In genomic region chr5:146745937-146746577, GRCh38 we compare ENCODE assay signal across 21 cellular contexts.
DNase-seq lines count a peak whose midpoint lies in the region; FAIRE-seq and TF ChIP-seq lines count a peak whose summit lies in the region.
"Had no signal": no experiment of that assay in that cellular context is flagged by ENCODE, and none has a peak within 500 bp of the region (broad histone marks: within the 10 kb centered on the region; RNA-seq: fewer than 3 reads in every experiment).

No MANE protein-coding gene starts in this region.

- H3K27ac ChIP-seq in adrenal gland, result no peak overlapping the region
- H3K27ac ChIP-seq: 22Rv1, neutrophil, SJSA1, transverse colon had no signal

- DNase-seq in DMS 273 (lab: John Stamatoyannopoulos, UW; ENCODE audit: unreplicated experiment) (peak; percentile 49), DMS 273 treated with DMSO at 0.1 percent for 48 hours (lab: John Stamatoyannopoulos, UW) (no peak), HAP-1 (ENCODE audit: low spot score in 2 of 2) (peak; percentile 55 to 68), NCI-H2081 (lab: John Stamatoyannopoulos, UW) (peak; percentile 56 to 86), adrenal gland (peak in 5 of 7 donors; percentile 24 to 55 (median 34)), posterior vena cava (ENCODE audit: low spot score) (no peak), HTR-8/SVneo (ENCODE audit: insufficient read length, low spot score) (no peak), HCEC 1CT (no peak)
- DNase-seq: activated gamma-delta T cell; CD4-positive, alpha-beta T cell; foreskin fibroblast; H7; Kasumi-1; left colon; NCI-H510A treated with DMSO at 0.1 percent for 48 hours; stimulated activated CD8-positive, alpha-beta memory T cell treated with anti-CD3 and anti-CD28 coated beads, Interleukin-4, amount 100 ng/mL, for 48 hours; transverse colon had no signal

- in situ Hi-C loops in HAP-1 (cut with MboI; ENCODE audit: low sequenced_read_pairs), result no loop called here

- intact Hi-C loops in adrenal gland (cut with DNase I) (no loop called here), posterior vena cava (cut with DNase I) (no loop called here)

- TF ChIP-seq CTCF in adrenal gland (IDR thresholded peaks at IDR 0.05), result no peak

- TF ChIP-seq POLR2A in adrenal gland (IDR thresholded peaks at IDR 0.05), result no peak

- H3K27me3 ChIP-seq in HAP-1 (ENCODE audit: low read depth), result no peaks in the 10 kb centered on the region
- no peaks in the 10 kb centered on the region for H3K27me3 ChIP-seq in adrenal gland
- H3K27me3 ChIP-seq: neutrophil, SJSA1, transverse colon had no signal

- no peak overlapping the region for H3K4me3 ChIP-seq in HAP-1
- no peak overlapping the region for H3K4me3 ChIP-seq in adrenal gland
- H3K4me3 ChIP-seq: GM12878, SJSA1, transverse colon had no signal

- H3K4me1 ChIP-seq in HAP-1 (peaks cover 18% of the 10 kb centered on the region), adrenal gland (replicated peaks in 1 of 2) (peaks cover 4 to 19% of the 10 kb centered on the region in 2 donors)
- H3K4me1 ChIP-seq: SJSA1, transverse colon had no signal

- no peaks in the 10 kb centered on the region for H3K9me3 ChIP-seq in HAP-1
- H3K9me3 ChIP-seq in adrenal gland (replicated peaks in 1 of 3), result no peaks in the 10 kb centered on the region
- H3K9me3 ChIP-seq: neutrophil, SJSA1, transverse colon had no signal

- H3K36me3 ChIP-seq in HAP-1 (replicated peaks) (no peaks in the 10 kb centered on the region), adrenal gland (replicated peaks in 1 of 2) (no peaks in the 10 kb centered on the region)
- H3K36me3 ChIP-seq: neutrophil, SJSA1, transverse colon had no signal

- WGBS in adrenal gland, 4 donors, result 68 to 77% (median 76%) methylated on average over 4 of the region's 4 CpGs

- FAIRE-seq in HTR-8/SVneo (lab: Jason Lieb, UNC), result no peak
- FAIRE-seq: GM12878 had no signal

Comparison
In these comparisons a context has a peak if more than half of its experiments do, and no peak if none do; other contexts are left out.
1. DNase-seq: peak in DMS 273 (single experiment), HAP-1 (2 of 2), NCI-H2081 (2 of 2) and adrenal gland (5 of 7); none in DMS 273 treated with DMSO at 0.1 percent for 48 hours (single experiment), posterior vena cava (single experiment), HTR-8/SVneo (single experiment) and HCEC 1CT (single experiment).